ENCODE assay signal across 12 cellular contexts in the genomic region with DNA sequence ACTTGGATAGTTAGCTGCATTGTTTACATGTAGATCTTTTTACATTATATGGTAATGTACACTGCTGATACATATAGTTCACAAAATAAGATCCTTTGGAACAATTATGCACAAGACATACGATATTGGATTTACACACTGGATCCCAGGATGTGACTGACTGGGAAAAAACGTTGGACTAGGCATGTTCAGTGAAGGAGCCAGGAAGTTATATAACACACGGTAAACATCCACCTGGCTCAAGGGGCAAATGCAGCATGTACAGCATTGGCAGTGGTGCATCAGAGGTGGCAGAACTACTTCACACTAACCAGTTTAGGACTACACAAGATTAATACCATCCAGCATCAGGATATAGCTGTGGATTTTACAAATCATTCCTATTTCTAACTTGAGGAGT. TPM values are rescaled to one million over a fixed set of nuclear protein-coding genes. Genes with fewer than 3 reads are reported as not detected.
"Had no signal": no experiment of that assay in that cellular context is flagged by ENCODE, and none has a peak within 500 bp of the region (broad histone marks: within the 10 kb centered on the region; RNA-seq: fewer than 3 reads in every experiment).

No MANE protein-coding gene starts in this region.

RNA-seq across cellular contexts. Expression of gene FREM1, which starts 10.6 kb away (rescaled TPM):
- total RNA-seq: activated B cell treated with CpG ODN at 0.5 μM for 24 hours; activated CD4-positive, alpha-beta memory T cell treated with anti-CD3 and anti-CD28 coated beads for 36 hours; activated CD4-positive, alpha-beta T cell treated with anti-CD3 and anti-CD28 coated beads, Interleukin-2, amount 10 ng/mL, durations not matched to agents 24 days and 14 days; activated CD8-positive, alpha-beta memory T cell treated with anti-CD3 and anti-CD28 coated beads for 36 hours; activated CD8-positive, alpha-beta T cell treated with anti-CD3 and anti-CD28 coated beads for 36 hours; activated naive CD4-positive, alpha-beta T cell treated with anti-CD3 and anti-CD28 coated beads for 36 hours; activated naive CD8-positive, alpha-beta T cell treated with anti-CD3 and anti-CD28 coated beads for 36 hours; activated T-cell treated with anti-CD3 and anti-CD28 coated beads, Interleukin-2, amount 50 U/mL, for 72 hours; activated T-helper 1 cell treated with anti-CD3 and anti-CD28 coated beads, Interleukin-12 subunit alpha, Interleukin-12 subunit beta, Interleukin-2, Interleukin-4 antibody, amounts not matched to agents 30 ng/mL and 10 ng/mL and 1 ng/mL, durations not matched to agents 14 hours and 24 hours and 36 hours; bronchial epithelial cell; T-helper 17 cell; T-helper 2 cell treated with Interferon-gamma antibody and Interleukin-4, amounts not matched to agents 100 ng/mL and 5 ng/mL, for 36 hours had no signal
